Comparison of ENCODE assay signal across 21 cellular contexts in genomic region chr7:137337902-137338301, GRCh38. TPM values are rescaled to one million over a fixed set of nuclear protein-coding genes. Genes with fewer than 3 reads are reported as not detected.
DNase-seq lines count a peak whose midpoint lies in the region; ATAC-seq and TF ChIP-seq lines count a peak whose summit lies in the region.
"Had no signal": no experiment of that assay in that cellular context is flagged by ENCODE, and none has a peak within 500 bp of the region (broad histone marks: within the 10 kb centered on the region; RNA-seq: fewer than 3 reads in every experiment).

No MANE protein-coding gene starts in this region.

- no peak overlapping the region for H3K4me3 ChIP-seq in BE2C (ENCODE audit: low read depth, low read length)
- H3K4me3 ChIP-seq in GM23338: no peak overlapping the region
- no peak overlapping the region for H3K4me3 ChIP-seq in PC-3 (ENCODE audit: low read length)
- no peak overlapping the region for H3K4me3 ChIP-seq in fibroblast of pulmonary artery (replicated peaks; ENCODE audit: low read depth, low read length)
- H3K4me3 ChIP-seq: BLaER1 treated with 17β-estradiol and CSF1 and Interleukin-3, amounts not matched to agents 10 nM and 100 nM had no signal

- H3K4me2 ChIP-seq in GM23338 (no peak overlapping the region), PC-3 (ENCODE audit: low read length) (no peak overlapping the region)
- H3K4me2 ChIP-seq: BLaER1 treated with 17β-estradiol and CSF1 and Interleukin-3, amounts not matched to agents 10 nM and 100 nM had no signal

- H3F3A ChIP-seq in GM23338 (replicated peaks; ENCODE audit: low read depth) (no peaks in the 10 kb centered on the region), PC-3 (ENCODE audit: low read length, unreplicated experiment) (no peaks in the 10 kb centered on the region)

- H3K4me1 ChIP-seq in BE2C: peaks cover 8% of the 10 kb centered on the region
- H3K4me1 ChIP-seq in GM23338 (ENCODE audit: insufficient read depth): peaks cover 21% of the 10 kb centered on the region
- H3K4me1 ChIP-seq in PC-3 (ENCODE audit: insufficient read depth, low read length): peaks cover 2% of the 10 kb centered on the region
- H3K4me1 ChIP-seq: BLaER1 treated with 17β-estradiol and CSF1 and Interleukin-3, amounts not matched to agents 10 nM and 100 nM had no signal

- no TSS peak for BruUV-seq in PC-3 (replicated peaks; lab: Mats Ljungman, UMichigan)

- H3K9me3 ChIP-seq in BE2C (no peaks in the 10 kb centered on the region), PC-3 (ENCODE audit: low read length) (no peaks in the 10 kb centered on the region)
- H3K9me3 ChIP-seq: BLaER1 treated with 17β-estradiol and CSF1 and Interleukin-3, amounts not matched to agents 10 nM and 100 nM had no signal

- no peak overlapping the region for H3K27ac Mint-ChIP-seq in GM23338
- H3K27ac Mint-ChIP-seq in stimulated activated effector memory CD8-positive, alpha-beta T cell treated with anti-CD3 and anti-CD28 coated beads, Interleukin-12 subunit alpha, Interleukin-12 subunit beta, amount 100 ng/mL, for 72 hours: no peak overlapping the region
- H3K27ac Mint-ChIP-seq: activated CD8-positive, alpha-beta T cell treated with anti-CD3 and anti-CD28 coated beads for 36 hours; IgD-negative memory B cell; naive thymus-derived CD8-positive, alpha-beta T cell had no signal

- peaks cover 18% of the 10 kb centered on the region for H3K4me1 Mint-ChIP-seq in GM23338
- H3K4me1 Mint-ChIP-seq in stimulated activated effector memory CD8-positive, alpha-beta T cell treated with anti-CD3 and anti-CD28 coated beads, Interleukin-12 subunit alpha, Interleukin-12 subunit beta, amount 100 ng/mL, for 72 hours: no peaks in the 10 kb centered on the region

- H3K79me2 ChIP-seq in GM23338 (replicated peaks; ENCODE audit: insufficient read depth) (0 out of 2 replicates have a peak, but pooled peaks cover 5% of the 10 kb centered on the region), PC-3 (ENCODE audit: low read length) (no peaks in the 10 kb centered on the region)

- CTCF ChIA-PET in PC-3 (lab: Charles Lee) (interaction anchor here (0.5 to 0.6 kb wide), 3 partner anchors 339 to 368 kb away, joined by 3 to 4 read pairs (median 3); no protein-coding TSS in a partner anchor), HEK293T (lab: Yijun Ruan, JAX) (interaction anchor here (0.6 kb wide), 1 partner anchor 37 kb away, joined by 3 read pairs; no protein-coding TSS in a partner anchor)

- peak; percentile 82 for ATAC-seq in GM23338
- ATAC-seq in PC-3: no peak
- ATAC-seq in GM21717 (IDR thresholded peaks at IDR 0.05; ENCODE audit: unreplicated experiment): no peak
- no peak for ATAC-seq in stimulated activated effector memory CD8-positive, alpha-beta T cell treated with anti-CD3 and anti-CD28 coated beads, Interleukin-12 subunit alpha, Interleukin-12 subunit beta, amount 100 ng/mL, for 72 hours
- ATAC-seq: activated CD8-positive, alpha-beta T cell treated with anti-CD3 and anti-CD28 coated beads for 36 hours; naive thymus-derived CD8-positive, alpha-beta T cell; right cardiac atrium had no signal

- H2AFZ ChIP-seq in GM23338 (no peak overlapping the region), PC-3 (ENCODE audit: low read length) (no peak overlapping the region)

- POLR2A ChIA-PET in PC-3 (lab: Charles Lee; ENCODE audit: unreplicated experiment) (no interaction called here), HEK293T (lab: Yijun Ruan, JAX) (no interaction called here)

- H3K27me3 Mint-ChIP-seq in GM23338 (ENCODE audit: insufficient read depth, low read depth, poor library complexity): peaks cover 7% of the 10 kb centered on the region
- H3K27me3 Mint-ChIP-seq: activated CD8-positive, alpha-beta T cell treated with anti-CD3 and anti-CD28 coated beads for 36 hours; IgD-negative memory B cell had no signal

- intact Hi-C loops in PC-3 (cut with micrococcal nuclease): no loop called here

- no peak overlapping the region for H3K4me3 Mint-ChIP-seq in GM23338
- H3K4me3 Mint-ChIP-seq in stimulated activated effector memory CD8-positive, alpha-beta T cell treated with anti-CD3 and anti-CD28 coated beads, Interleukin-12 subunit alpha, Interleukin-12 subunit beta, amount 100 ng/mL, for 72 hours: no peak overlapping the region
- H3K4me3 Mint-ChIP-seq: activated CD8-positive, alpha-beta T cell treated with anti-CD3 and anti-CD28 coated beads for 36 hours; IgD-negative memory B cell; naive thymus-derived CD8-positive, alpha-beta T cell had no signal

- H3K36me3 ChIP-seq in BE2C: no peaks in the 10 kb centered on the region; the same call in 1 of the 2 replicates
- H3K36me3 ChIP-seq in GM23338 (ENCODE audit: insufficient read depth): no peaks in the 10 kb centered on the region
- no peaks in the 10 kb centered on the region for H3K36me3 ChIP-seq in PC-3 (ENCODE audit: low read depth, low read length)
- H3K36me3 ChIP-seq: BLaER1 treated with 17β-estradiol and CSF1 and Interleukin-3, amounts not matched to agents 10 nM and 100 nM had no signal

- peak; percentile 66 for TF ChIP-seq CTCF in BE2C (IDR thresholded peaks at IDR 0.05; ENCODE audit: low read depth, low read length)
- TF ChIP-seq CTCF in GM23338 (conservative IDR thresholded peaks at IDR 0.05; ENCODE audit: low read depth in 2 of 2): peak; percentile 64 to 79
- peak; percentile 51; the same call in 1 of the 2 replicates for TF ChIP-seq CTCF in PC-3 (conservative IDR thresholded peaks at IDR 0.05; ENCODE audit: low read depth, low read length)
- TF ChIP-seq CTCF in fibroblast of pulmonary artery (IDR thresholded peaks at IDR 0.05; ENCODE audit: low read length, missing control alignments): peak; percentile 10

- H4K20me1 ChIP-seq in GM23338 (replicated peaks; ENCODE audit: insufficient read depth) (no peaks in the 10 kb centered on the region), PC-3 (ENCODE audit: low read length) (no peaks in the 10 kb centered on the region)
- H4K20me1 ChIP-seq: BLaER1 treated with 17β-estradiol and CSF1 and Interleukin-3, amounts not matched to agents 10 nM and 100 nM had no signal

- DNase-seq in BE2C (no peak), GM23338 (ENCODE audit: low spot score) (peak; percentile 85), PC-3 (peak; percentile 48), fibroblast of pulmonary artery (ENCODE audit: low read depth) (no peak), HEK293T (ENCODE audit: extremely low spot score) (no peak), NCI-H1436 (lab: John Stamatoyannopoulos, UW) (no peak)
- DNase-seq in stimulated activated effector memory CD8-positive, alpha-beta T cell treated with anti-CD3 and anti-CD28 coated beads, Interleukin-12 subunit alpha, Interleukin-12 subunit beta, amount 100 ng/mL, for 72 hours (ENCODE audit: low spot score in 2 of 2): no peak
- DNase-seq: activated CD8-positive, alpha-beta T cell treated with anti-CD3 and anti-CD28 coated beads for 36 hours; activated gamma-delta T cell; GDM1; glutamatergic neuron; naive thymus-derived CD8-positive, alpha-beta T cell; NCI-H1930; right cardiac atrium; RPMI8226; stimulated activated CD4-positive, alpha-beta T cell treated with anti-CD3 and anti-CD28 coated beads, Interleukin-4, amount 100 ng/mL, for 4 hours; stimulated activated naive CD4-positive, alpha-beta T cell treated with Interleukin-2 at 50 U/mL for 16 hours; T-helper 9 cell had no signal

- H3K27ac ChIP-seq in GM23338 (ENCODE audit: low read depth): no peak overlapping the region
- no peak overlapping the region for H3K27ac ChIP-seq in PC-3 (ENCODE audit: low read length)
- H3K27ac ChIP-seq: BLaER1 treated with 17β-estradiol and CSF1 and Interleukin-3, amounts not matched to agents 10 nM and 100 nM had no signal

- no peaks in the 10 kb centered on the region for H3K9me2 ChIP-seq in GM23338 (ENCODE audit: insufficient read depth)
- no peaks in the 10 kb centered on the region for H3K9me2 ChIP-seq in PC-3 (replicated peaks; ENCODE audit: low read length)

- H3K36me3 Mint-ChIP-seq in GM23338 (ENCODE audit: low read depth): peaks cover 8% of the 10 kb centered on the region; the same call in 2 of the 3 replicates
- no peaks in the 10 kb centered on the region for H3K36me3 Mint-ChIP-seq in stimulated activated effector memory CD8-positive, alpha-beta T cell treated with anti-CD3 and anti-CD28 coated beads, Interleukin-12 subunit alpha, Interleukin-12 subunit beta, amount 100 ng/mL, for 72 hours
- H3K36me3 Mint-ChIP-seq: IgD-negative memory B cell; naive thymus-derived CD8-positive, alpha-beta T cell had no signal

- H3K27me3 ChIP-seq in BE2C (no peaks in the 10 kb centered on the region), GM23338 (ENCODE audit: insufficient read depth) (no peaks in the 10 kb centered on the region), PC-3 (ENCODE audit: low read length) (peaks cover 12% of the 10 kb centered on the region)
- H3K27me3 ChIP-seq: BLaER1 treated with 17β-estradiol and CSF1 and Interleukin-3, amounts not matched to agents 10 nM and 100 nM had no signal

- no peak overlapping the region for H3K9ac ChIP-seq in PC-3 (ENCODE audit: low read length)
- H3K9ac ChIP-seq: BLaER1 treated with 17β-estradiol and CSF1 and Interleukin-3, amounts not matched to agents 10 nM and 100 nM had no signal

- H3K9me3 Mint-ChIP-seq in GM23338: no peaks in the 10 kb centered on the region
- H3K9me3 Mint-ChIP-seq in stimulated activated effector memory CD8-positive, alpha-beta T cell treated with anti-CD3 and anti-CD28 coated beads, Interleukin-12 subunit alpha, Interleukin-12 subunit beta, amount 100 ng/mL, for 72 hours: no peaks in the 10 kb centered on the region

TF ChIP-seq in GM23338, 12 proteins besides CTCF, POLR2A, EP300 and RAD21 (continues in another document):
- TF ChIP-seq ZNF331 (CRISPR knock-in tag; IDR thresholded peaks at IDR 0.05; ENCODE audit: low read depth) (no peak), POLR2AphosphoS5 (IDR thresholded peaks at IDR 0.05; ENCODE audit: low read depth) (no peak)

TF ChIP-seq in HEK293T, 16 proteins besides CTCF, POLR2A, EP300 and RAD21:
- TF ChIP-seq ELF4 (IDR thresholded peaks at IDR 0.05) (no peak), SUZ12 (IDR thresholded peaks at IDR 0.05) (no peak), TARDBP (IDR thresholded peaks at IDR 0.05) (no peak), LEF1 (IDR thresholded peaks at IDR 0.05; ENCODE audit: borderline replicate concordance) (no peak), FOXA1 (IDR thresholded peaks at IDR 0.05) (no peak), ZNF384 (IDR thresholded peaks at IDR 0.05) (no peak), SP1 (IDR thresholded peaks at IDR 0.05) (no peak)

RNA-seq across cellular contexts. Expression of gene PTN, which starts 5.6 kb away (rescaled TPM):
- 367 TPM for polyA plus RNA-seq in BE2C (2012; ENCODE audit: insufficient read depth, insufficient read length, low read depth)
- 18.5 and 20.1 TPM in 2 replicates for total RNA-seq in GM23338 (2014; rRNA removed; shearing (Covaris generic))
- 39.4 and 42.2 TPM in 2 replicates for polyA plus RNA-seq in GM23338 (2016; fragmentation: Nextera tagmentation; extraction: Ambion mirVana)
- total RNA-seq in PC-3 (2014; rRNA removed): 0.07 and 0.46 TPM in 2 replicates
- total RNA-seq: activated CD8-positive, alpha-beta T cell treated with anti-CD3 and anti-CD28 coated beads for 36 hours; naive thymus-derived CD8-positive, alpha-beta T cell had no signal
- polyA plus RNA-seq: IgD-negative memory B cell; naive thymus-derived CD8-positive, alpha-beta T cell had no signal

Comparison
In these comparisons a context has a peak if more than half of its experiments do, and no peak if none do; other contexts are left out.
1. DNase-seq: peak in GM23338 (single experiment) and PC-3 (single experiment); none in BE2C (single experiment), fibroblast of pulmonary artery (single experiment), HEK293T (single experiment), stimulated activated effector memory CD8-positive, alpha-beta T cell treated with anti-CD3 and anti-CD28 coated beads, Interleukin-12 subunit alpha, Interleukin-12 subunit beta, amount 100 ng/mL, for 72 hours (0 of 2) and NCI-H1436 (single experiment).
2. CTCF ChIP-seq: peak in every context shown above with its lines; median percentile 72 in GM23338; 66 in BE2C; 51 in PC-3; 10 in fibroblast of pulmonary artery.
3. RNA of gene PTN, which starts 5.6 kb away (total RNA-seq): 18.5 to 20.1 TPM in GM23338; 0.07 to 0.46 TPM in PC-3; every median in the first group is over 10 times any median in the second.